In the genomic region with DNA sequence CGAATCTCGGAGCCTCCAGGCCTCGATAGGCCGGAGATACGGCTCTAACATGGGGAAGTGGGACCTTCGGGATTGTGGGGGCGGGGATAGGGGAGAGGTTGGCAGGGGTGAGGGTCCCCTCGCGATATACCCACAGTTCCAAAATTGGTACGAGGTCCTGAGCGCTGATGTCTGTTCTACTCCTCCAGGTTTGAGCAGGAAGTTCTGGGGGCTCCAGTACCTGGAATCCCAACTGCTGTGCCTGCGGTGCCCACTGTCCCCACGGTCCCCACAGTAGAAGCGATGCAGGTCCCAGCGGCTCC, we compare ENCODE assay signal across 9 cellular contexts. TPM values are rescaled to one million over a fixed set of nuclear protein-coding genes. Genes with fewer than 3 reads are reported as not detected.
DNase-seq lines count a peak whose midpoint lies in the region; ATAC-seq, FAIRE-seq and TF ChIP-seq lines count a peak whose summit lies in the region.
"Had no signal": no experiment of that assay in that cellular context is flagged by ENCODE, and none has a peak within 500 bp of the region (broad histone marks: within the 10 kb centered on the region; RNA-seq: fewer than 3 reads in every experiment).

No MANE protein-coding gene starts in this region.

- POLR2A ChIA-PET in Caco-2 (lab: Charles Lee) = interaction anchor here (1.0 kb wide), 1 partner anchor 19 kb away, joined by 3 read pairs; the partner anchor contains the start of gene COX6B1

- ATAC-seq in HG03025 (IDR thresholded peaks at IDR 0.05; ENCODE audit: low FRiP score, unreplicated experiment) = no peak

- H3K4me3 Mint-ChIP-seq in Caco-2 (ENCODE audit: unreplicated experiment) (peak overlapping the region; percentile 100), IgD-negative memory B cell (peak overlapping the region; percentile 88 to 100 (median 96))

- peak overlapping the region; percentile 90 for H3K4me3 ChIP-seq in Caco-2 (ENCODE audit: low read depth, low read length)
- peak overlapping the region; percentile 83 to 93 for H3K4me3 ChIP-seq in duodenal mucosa (ENCODE audit: low read depth in 1 of 2, low read length in 2 of 2)
- peak overlapping the region; percentile 74 for H3K4me3 ChIP-seq in neuron (ENCODE audit: low read length)

- CTCF ChIA-PET in Caco-2 (lab: Charles Lee) = no interaction called here

- peak overlapping the region; percentile 85 to 93 for H3K9ac ChIP-seq in duodenal mucosa (ENCODE audit: low read depth in 1 of 2, low read length in 2 of 2)

- H3K27me3 Mint-ChIP-seq in Caco-2 (ENCODE audit: insufficient read depth, unreplicated experiment) (no peaks in the 10 kb centered on the region), IgD-negative memory B cell (peaks cover 1% of the 10 kb centered on the region)

- H3K36me3 Mint-ChIP-seq in Caco-2 (ENCODE audit: insufficient read depth, unreplicated experiment) = peaks cover 64% of the 10 kb centered on the region
- H3K36me3 Mint-ChIP-seq in IgD-negative memory B cell = no peaks in the 10 kb centered on the region

- intact Hi-C loops in Caco-2 (cut with micrococcal nuclease; ENCODE audit: unreplicated experiment) = loop anchor here (5.0 kb wide), 1 partner anchor 82 kb away; the partner anchor contains the start of gene TMEM147

- no peaks in the 10 kb centered on the region for H3K27me3 ChIP-seq in Caco-2 (replicated peaks; ENCODE audit: control insufficient read depth, insufficient read depth, low read length)
- H3K27me3 ChIP-seq in duodenal mucosa (ENCODE audit: control insufficient read depth in 1 of 2, insufficient read depth in 2 of 2, low read length in 2 of 2) = no peaks in the 10 kb centered on the region
- H3K27me3 ChIP-seq in neuron (ENCODE audit: insufficient read depth, low read length) = no peaks in the 10 kb centered on the region

- no peaks in the 10 kb centered on the region for H3K4me1 ChIP-seq in Caco-2
- peaks cover 9 to 11% of the 10 kb centered on the region in 2 donors for H3K4me1 ChIP-seq in duodenal mucosa (ENCODE audit: control insufficient read depth in 1 of 2, insufficient read depth in 2 of 2, low read length in 2 of 2)
- peaks cover 11% of the 10 kb centered on the region for H3K4me1 ChIP-seq in neuron (ENCODE audit: insufficient read depth, low read length)

- H3K9me3 ChIP-seq in Caco-2 = no peaks in the 10 kb centered on the region
- no peaks in the 10 kb centered on the region for H3K9me3 ChIP-seq in duodenal mucosa (ENCODE audit: control insufficient read depth in 1 of 2, low read length in 2 of 2)
- no peaks in the 10 kb centered on the region for H3K9me3 ChIP-seq in neuron (ENCODE audit: low read length)

- TF ChIP-seq CTCF in Caco-2 (IDR thresholded peaks at IDR 0.05; ENCODE audit: insufficient read depth in 1 of 2, low read depth in 1 of 2, low read length in 1 of 2, severe bottlenecking in 1 of 2, unreplicated experiment in 1 of 2) = no peak
- no peak for TF ChIP-seq CTCF in GM10266 (IDR thresholded peaks at IDR 0.05; ENCODE audit: control insufficient read depth, insufficient read depth, low read depth, missing control alignments)

- peaks cover 6% of the 10 kb centered on the region for H3K36me3 ChIP-seq in Caco-2 (ENCODE audit: control insufficient read depth, insufficient read depth, low read length)
- peaks cover 13 to 37% of the 10 kb centered on the region in 2 donors for H3K36me3 ChIP-seq in duodenal mucosa (ENCODE audit: control insufficient read depth in 1 of 2, insufficient read depth in 2 of 2, low read length in 2 of 2)
- peaks cover 38% of the 10 kb centered on the region for H3K36me3 ChIP-seq in neuron (ENCODE audit: insufficient read depth, low read length)

- H3K9me3 Mint-ChIP-seq in Caco-2 (ENCODE audit: unreplicated experiment) = no peaks in the 10 kb centered on the region
- no peaks in the 10 kb centered on the region for H3K9me3 Mint-ChIP-seq in IgD-negative memory B cell

- TSS peak; percentile 65 for BruUV-seq in Caco-2 (replicated peaks; lab: Mats Ljungman, UMichigan)

- peaks cover 7% of the 10 kb centered on the region for H3K4me1 Mint-ChIP-seq in Caco-2 (ENCODE audit: low read depth, unreplicated experiment)
- H3K4me1 Mint-ChIP-seq in IgD-negative memory B cell = peaks cover 10 to 12% (median 12%) of the 10 kb centered on the region in 3 donors

- FAIRE-seq in H54 (lab: Jason Lieb, UNC) = no peak

- H2AFZ ChIP-seq in neuron (ENCODE audit: low read depth, low read length) = peak overlapping the region; percentile 35

- DNase-seq in Caco-2 = no peak
- DNase-seq in GM10266 (ENCODE audit: extremely low spot score) = no peak
- no peak for DNase-seq in stimulated activated CD4-positive, alpha-beta T cell treated with anti-CD3 and anti-CD28 coated beads, Interleukin-4, amount 100 ng/mL, for 1 hour
- DNase-seq in H54 (ENCODE audit: insufficient read length, low spot score) = no peak

- TF ChIP-seq POLR2A in H54 (IDR thresholded peaks at IDR 0.05; ENCODE audit: low read depth, low read length) = no peak

- H3K27ac Mint-ChIP-seq in Caco-2 (ENCODE audit: unreplicated experiment) = peak overlapping the region; percentile 100
- H3K27ac Mint-ChIP-seq in IgD-negative memory B cell = peak overlapping the region; percentile 84 to 100 (median 96)

- H3K27ac ChIP-seq in duodenal mucosa (ENCODE audit: low read depth, low read length) = peak overlapping the region; percentile 63

RNA-seq across cellular contexts. Expression of gene RBM42, which starts 0.4 kb away (rescaled TPM):
- 140 and 165 TPM in 2 replicates for total RNA-seq in Caco-2 (2022)
- polyA plus RNA-seq in IgD-negative memory B cell = 76.5 TPM

RNA-seq across cellular contexts. Expression of gene ETV2, which starts 12.3 kb away (rescaled TPM):
- total RNA-seq in Caco-2 (2022) = 0.77 and 1.3 TPM in 2 replicates
- 0.50 TPM for polyA plus RNA-seq in IgD-negative memory B cell

RNA-seq across cellular contexts. Expression of gene HAUS5, which starts 16.7 kb away (rescaled TPM):
- total RNA-seq in Caco-2 (2022) = 26.4 and 27.9 TPM in 2 replicates
- 11.4 TPM for polyA plus RNA-seq in IgD-negative memory B cell

RNA-seq across cellular contexts. Expression of gene COX6B1, which starts 18.8 kb away (rescaled TPM):
- total RNA-seq in Caco-2 (2022) = 551 and 639 TPM in 2 replicates
- 814 TPM for polyA plus RNA-seq in IgD-negative memory B cell

RNA-seq across cellular contexts. Expression of gene UPK1A, which starts 37.0 kb away (rescaled TPM):
- total RNA-seq in Caco-2 (2022) = not detected in 2 replicates
- polyA plus RNA-seq in IgD-negative memory B cell = not detected
- total RNA-seq: pulmonary artery endothelial cell had no signal
